34 cellular contexts compared by ENCODE assay signal in the genomic region with DNA sequence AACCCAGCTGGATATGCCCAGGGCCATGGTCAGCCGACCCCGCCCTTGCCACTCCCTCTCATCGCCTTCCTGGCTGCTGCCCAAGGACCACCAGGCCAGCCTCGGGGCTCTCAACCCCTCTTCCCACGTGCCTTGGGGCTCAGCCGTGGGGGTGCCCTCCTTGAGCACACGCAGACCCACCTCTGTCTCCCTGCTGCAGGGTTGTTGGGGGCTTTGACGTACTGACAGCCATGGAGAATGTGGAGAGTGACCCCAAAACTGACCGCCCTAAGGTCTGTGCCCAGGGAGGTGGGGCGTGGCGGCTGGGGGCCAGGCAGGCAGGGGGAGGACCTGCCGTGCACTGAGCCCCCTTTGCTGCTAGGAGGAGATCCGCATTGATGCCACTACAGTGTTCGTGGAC. TPM values are rescaled to one million over a fixed set of nuclear protein-coding genes. Genes with fewer than 3 reads are reported as not detected.
"Had no signal": no experiment of that assay in that cellular context is flagged by ENCODE, and none has a peak within 500 bp of the region (broad histone marks: within the 10 kb centered on the region; RNA-seq: fewer than 3 reads in every experiment).

No MANE protein-coding gene starts in this region.

- H3K36me3 ChIP-seq: breast epithelium had no signal

- H3K4me3 Mint-ChIP-seq: activated B cell treated with CpG ODN at 0.5 μM for 24 hours; activated CD8-positive, alpha-beta T cell treated with anti-CD3 and anti-CD28 coated beads for 36 hours; activated naive CD4-positive, alpha-beta T cell treated with anti-CD3 and anti-CD28 coated beads for 36 hours; activated naive CD8-positive, alpha-beta T cell treated with anti-CD3 and anti-CD28 coated beads, Interleukin-2, amount 10 ng/mL, durations not matched to agents 7 days and 5 days; activated T-cell treated with anti-CD3 and anti-CD28 coated beads, Interleukin-2, amount 50 U/mL, for 4 hours; activated T-helper 17 cell treated with anti-CD3 and anti-CD28 coated beads, Interleukin-2, amount 50 U/mL, for 72 hours; brain; dendritic cell treated with granulocyte-macrophage colony-stimulating factor and Interleukin-4, amounts not matched to agents 40 ng/mL and 50 ng/mL, for 4 days; T-helper 17 cell; T-helper 2 cell treated with Interferon-gamma antibody and Interleukin-4, amounts not matched to agents 5 μg/mL and 100 μg/mL, for 36 hours had no signal

- ATAC-seq: activated CD4-positive, CD25-positive, alpha-beta regulatory T cell treated with anti-CD3 and anti-CD28 coated beads, Interleukin-2, amount 50 U/mL, for 24 hours; activated CD8-positive, alpha-beta T cell treated with anti-CD3 and anti-CD28 coated beads for 36 hours; activated naive CD4-positive, alpha-beta T cell treated with anti-CD3 and anti-CD28 coated beads, Interleukin-2, amount 50 U/mL, for 72 hours; activated T-cell treated with anti-CD3 and anti-CD28 coated beads, Interleukin-2, amount 50 U/mL, for 4 hours; activated T-helper 17 cell treated with anti-CD3 and anti-CD28 coated beads, Interleukin-2, amount 50 U/mL, for 72 hours; foreskin keratinocyte; gastrocnemius medialis; heart left ventricle; T-helper 17 cell had no signal

- DNase-seq: activated B cell treated with CpG ODN at 0.5 μM for 24 hours; activated CD4-positive, alpha-beta T cell treated with anti-CD3 and anti-CD28 coated beads for 48 hours; activated CD4-positive, alpha-beta T cell treated with anti-CD3 and anti-CD28 coated beads, Interleukin-2, amount 50 U/mL, for 1 hour; activated CD4-positive, alpha-beta T cell treated with anti-CD3 and anti-CD28 coated beads, Interleukin-2, amount 50 U/mL, for 48 hours; activated CD8-positive, alpha-beta memory T cell treated with anti-CD3 and anti-CD28 coated beads for 24 hours; activated CD8-positive, alpha-beta T cell treated with anti-CD3 and anti-CD28 coated beads for 36 hours; activated effector memory CD4-positive, alpha-beta T cell treated with Interleukin-2 at 50 U/mL for 16 hours; activated gamma-delta T cell treated with Interleukin-2 at 50 U/mL for 16 hours; activated naive CD4-positive, alpha-beta T cell treated with anti-CD3 and anti-CD28 coated beads for 36 hours; activated naive CD8-positive, alpha-beta T cell treated with anti-CD3 and anti-CD28 coated beads, Interleukin-2, amount 10 ng/mL, durations not matched to agents 7 days and 5 days; activated T-cell treated with anti-CD3 and anti-CD28 coated beads, Interleukin-2, amount 50 U/mL, for 4 hours; central memory CD4-positive, alpha-beta T cell; dorsolateral prefrontal cortex; effector memory CD4-positive, alpha-beta T cell; erythroblast; foreskin keratinocyte; gastrocnemius medialis; glutamatergic neuron; heart left ventricle; T-helper 1 cell; T-helper 17 cell; T1000; WERI-Rb-1 had no signal

- H3K9me3 ChIP-seq: ascending aorta, breast epithelium, esophagus muscularis mucosa, gastrocnemius medialis, heart left ventricle had no signal

- H3K27me3 Mint-ChIP-seq: activated B cell treated with CpG ODN at 0.5 μM for 24 hours; activated CD8-positive, alpha-beta T cell treated with anti-CD3 and anti-CD28 coated beads for 36 hours; activated naive CD8-positive, alpha-beta T cell treated with anti-CD3 and anti-CD28 coated beads, Interleukin-2, amount 10 ng/mL, durations not matched to agents 7 days and 5 days; activated T-helper 17 cell treated with anti-CD3 and anti-CD28 coated beads, Interleukin-2, amount 50 U/mL, for 72 hours; brain; dendritic cell treated with granulocyte-macrophage colony-stimulating factor and Interleukin-4, amounts not matched to agents 40 ng/mL and 50 ng/mL, for 4 days; T-helper 17 cell had no signal

- H3K4me1 ChIP-seq: breast epithelium, foreskin keratinocyte had no signal

- H3K4me3 ChIP-seq: ascending aorta, breast epithelium, cardiac muscle cell, coronary artery, dorsolateral prefrontal cortex, esophagus muscularis mucosa, gastrocnemius medialis, heart left ventricle had no signal

- H3K27ac Mint-ChIP-seq: activated B cell treated with CpG ODN at 0.5 μM for 24 hours; activated CD8-positive, alpha-beta T cell treated with anti-CD3 and anti-CD28 coated beads for 36 hours; activated naive CD4-positive, alpha-beta T cell treated with anti-CD3 and anti-CD28 coated beads for 36 hours; activated naive CD8-positive, alpha-beta T cell treated with anti-CD3 and anti-CD28 coated beads, Interleukin-2, amount 10 ng/mL, durations not matched to agents 7 days and 5 days; T-helper 2 cell treated with Interferon-gamma antibody and Interleukin-4, amounts not matched to agents 5 μg/mL and 100 μg/mL, for 36 hours had no signal

- H3K27ac ChIP-seq: ascending aorta, breast epithelium, cardiac muscle cell, coronary artery, esophagus muscularis mucosa, foreskin keratinocyte, gastrocnemius medialis, heart left ventricle, WERI-Rb-1 had no signal

- H3K9me3 Mint-ChIP-seq: activated B cell treated with CpG ODN at 0.5 μM for 24 hours; activated CD8-positive, alpha-beta T cell treated with anti-CD3 and anti-CD28 coated beads for 36 hours; activated naive CD4-positive, alpha-beta T cell treated with anti-CD3 and anti-CD28 coated beads for 36 hours; activated naive CD4-positive, alpha-beta T cell treated with anti-CD3 and anti-CD28 coated beads, Interleukin-2, amount 50 U/mL, for 72 hours; activated naive CD8-positive, alpha-beta T cell treated with anti-CD3 and anti-CD28 coated beads, Interleukin-2, amount 10 ng/mL, durations not matched to agents 7 days and 5 days; activated T-cell treated with anti-CD3 and anti-CD28 coated beads, Interleukin-2, amount 50 U/mL, for 4 hours; activated T-helper 17 cell treated with anti-CD3 and anti-CD28 coated beads, Interleukin-2, amount 50 U/mL, for 72 hours; dendritic cell treated with granulocyte-macrophage colony-stimulating factor and Interleukin-4, amounts not matched to agents 40 ng/mL and 50 ng/mL, for 4 days; T-helper 2 cell treated with Interferon-gamma antibody and Interleukin-4, amounts not matched to agents 5 μg/mL and 100 μg/mL, for 36 hours had no signal

- H3K27me3 ChIP-seq: ascending aorta, breast epithelium, cardiac muscle cell, dorsolateral prefrontal cortex, esophagus muscularis mucosa, foreskin keratinocyte, gastrocnemius medialis, heart left ventricle had no signal

RNA-seq across cellular contexts. Expression of a gene that starts 41.2 kb away (rescaled TPM):
- total RNA-seq: foreskin keratinocyte had no signal
